In genomic region chr7:25186436-25186835, GRCh38 we compare ENCODE assay signal across 28 cellular contexts. TPM values are rescaled to one million over a fixed set of nuclear protein-coding genes. Genes with fewer than 3 reads are reported as not detected.
"Had no signal": no experiment of that assay in that cellular context is flagged by ENCODE, and none has a peak within 500 bp of the region (broad histone marks: within the 10 kb centered on the region; RNA-seq: fewer than 3 reads in every experiment).

No MANE protein-coding gene starts in this region.

- H3K4me1 ChIP-seq: psoas muscle, right atrium auricular region, tibial nerve, uterus had no signal

- DNase-seq: activated CD4-positive, alpha-beta T cell treated with anti-CD3 and anti-CD28 coated beads, Interleukin-2, amount 50 U/mL, for 4 hours; activated CD8-positive, alpha-beta memory T cell treated with anti-CD3 and anti-CD28 coated beads for 24 hours; activated CD8-positive, alpha-beta memory T cell treated with anti-CD3 and anti-CD28 coated beads, Interleukin-2, amount 50 U/mL, for 4 hours; activated T-cell treated with anti-CD3 and anti-CD28 coated beads, Interleukin-2, amount 50 U/mL, for 24 hours; cerebellar nuclear complex; cortex of kidney; foreskin fibroblast; left ventricle myocardium superior; mammary epithelial cell; ovary; psoas muscle; stimulated activated CD4-positive, alpha-beta T cell treated with anti-CD3 and anti-CD28 coated beads, Interleukin-4, amount 100 ng/mL, for 24 hours; stimulated activated naive CD4-positive, alpha-beta T cell treated with Interleukin-2 at 50 U/mL for 16 hours; T-cell; uterus; WERI-Rb-1 had no signal

- H3K27me3 ChIP-seq: hepatocyte, ovary, right atrium auricular region, tibial nerve, uterus had no signal

- H3K79me2 ChIP-seq: hepatocyte had no signal

- H3K36me3 ChIP-seq: neutrophil, ovary, right atrium auricular region, tibial nerve, uterus, WERI-Rb-1 had no signal

- H3K4me2 ChIP-seq: hepatocyte had no signal

- H3K27ac Mint-ChIP-seq: activated naive CD8-positive, alpha-beta T cell; activated T-cell treated with anti-CD3 and anti-CD28 coated beads, Interleukin-2, amount 50 U/mL, for 24 hours; activated T-helper 17 cell treated with anti-CD3 and anti-CD28 coated beads, Interleukin-2, amount 50 U/mL, for 72 hours; natural killer cell treated with Interleukin-12 subunit alpha and Interleukin-12 subunit beta and Interleukin-15 and Interleukin-18, amount 100 ng/mL, for 72 hours; T-cell; T-helper 2 cell treated with Interferon-gamma antibody and Interleukin-4, amounts not matched to agents 5 μg/mL and 100 μg/mL, for 36 hours had no signal

- H3K27ac ChIP-seq: hepatocyte, neutrophil, ovary, psoas muscle, right atrium auricular region, uterus, WERI-Rb-1 had no signal

- H3K4me3 ChIP-seq: hepatocyte, ovary, psoas muscle, right atrium auricular region, tibial nerve, uterus had no signal

- H3K9me3 ChIP-seq: neutrophil, ovary, psoas muscle, right atrium auricular region, tibial nerve, uterus had no signal

- H3K9me3 Mint-ChIP-seq: activated T-cell treated with anti-CD3 and anti-CD28 coated beads, Interleukin-2, amount 50 U/mL, for 24 hours; activated T-helper 17 cell treated with anti-CD3 and anti-CD28 coated beads, Interleukin-2, amount 50 U/mL, for 72 hours; natural killer cell treated with Interleukin-12 subunit alpha and Interleukin-12 subunit beta and Interleukin-15 and Interleukin-18, amount 100 ng/mL, for 72 hours; T-cell; T-helper 2 cell treated with Interferon-gamma antibody and Interleukin-4, amounts not matched to agents 5 μg/mL and 100 μg/mL, for 36 hours had no signal

- H2AFZ ChIP-seq: hepatocyte had no signal

- H3K4me3 Mint-ChIP-seq: activated naive CD8-positive, alpha-beta T cell; activated T-cell treated with anti-CD3 and anti-CD28 coated beads, Interleukin-2, amount 50 U/mL, for 24 hours; activated T-helper 17 cell treated with anti-CD3 and anti-CD28 coated beads, Interleukin-2, amount 50 U/mL, for 72 hours; natural killer cell treated with Interleukin-12 subunit alpha and Interleukin-12 subunit beta and Interleukin-15 and Interleukin-18, amount 100 ng/mL, for 72 hours; T-cell; T-helper 2 cell treated with Interferon-gamma antibody and Interleukin-4, amounts not matched to agents 5 μg/mL and 100 μg/mL, for 36 hours had no signal

- H3K4me1 Mint-ChIP-seq: activated T-helper 17 cell treated with anti-CD3 and anti-CD28 coated beads, Interleukin-2, amount 50 U/mL, for 72 hours had no signal

- H3K36me3 Mint-ChIP-seq: activated naive CD8-positive, alpha-beta T cell; natural killer cell treated with Interleukin-12 subunit alpha and Interleukin-12 subunit beta and Interleukin-15 and Interleukin-18, amount 100 ng/mL, for 72 hours; T-cell had no signal

RNA-seq across cellular contexts. Expression of gene NPVF, which starts 41.9 kb away (rescaled TPM):
- total RNA-seq: activated T-helper 17 cell treated with anti-CD3 and anti-CD28 coated beads, Interleukin-2, amount 50 U/mL, for 72 hours; bronchial epithelial cell; epithelial cell of proximal tubule; fibroblast of lung; hepatocyte; left ventricle myocardium superior; mammary epithelial cell; natural killer cell treated with Interleukin-12 subunit alpha and Interleukin-12 subunit beta and Interleukin-15 and Interleukin-18, amount 100 ng/mL, for 72 hours; ovary; psoas muscle; right atrium auricular region; subcutaneous adipose tissue; T-cell; tibial nerve; uterus had no signal
